In genomic region chr16:22623351-22623781, GRCh38 we compare ENCODE assay signal across 1 cellular context.
TF ChIP-seq lines count a peak whose summit lies in the region.

No MANE protein-coding gene starts in this region.

TF ChIP-seq in GM23338, 12 proteins besides CTCF, POLR2A, EP300 and RAD21:
- TF ChIP-seq, protein P1, sequence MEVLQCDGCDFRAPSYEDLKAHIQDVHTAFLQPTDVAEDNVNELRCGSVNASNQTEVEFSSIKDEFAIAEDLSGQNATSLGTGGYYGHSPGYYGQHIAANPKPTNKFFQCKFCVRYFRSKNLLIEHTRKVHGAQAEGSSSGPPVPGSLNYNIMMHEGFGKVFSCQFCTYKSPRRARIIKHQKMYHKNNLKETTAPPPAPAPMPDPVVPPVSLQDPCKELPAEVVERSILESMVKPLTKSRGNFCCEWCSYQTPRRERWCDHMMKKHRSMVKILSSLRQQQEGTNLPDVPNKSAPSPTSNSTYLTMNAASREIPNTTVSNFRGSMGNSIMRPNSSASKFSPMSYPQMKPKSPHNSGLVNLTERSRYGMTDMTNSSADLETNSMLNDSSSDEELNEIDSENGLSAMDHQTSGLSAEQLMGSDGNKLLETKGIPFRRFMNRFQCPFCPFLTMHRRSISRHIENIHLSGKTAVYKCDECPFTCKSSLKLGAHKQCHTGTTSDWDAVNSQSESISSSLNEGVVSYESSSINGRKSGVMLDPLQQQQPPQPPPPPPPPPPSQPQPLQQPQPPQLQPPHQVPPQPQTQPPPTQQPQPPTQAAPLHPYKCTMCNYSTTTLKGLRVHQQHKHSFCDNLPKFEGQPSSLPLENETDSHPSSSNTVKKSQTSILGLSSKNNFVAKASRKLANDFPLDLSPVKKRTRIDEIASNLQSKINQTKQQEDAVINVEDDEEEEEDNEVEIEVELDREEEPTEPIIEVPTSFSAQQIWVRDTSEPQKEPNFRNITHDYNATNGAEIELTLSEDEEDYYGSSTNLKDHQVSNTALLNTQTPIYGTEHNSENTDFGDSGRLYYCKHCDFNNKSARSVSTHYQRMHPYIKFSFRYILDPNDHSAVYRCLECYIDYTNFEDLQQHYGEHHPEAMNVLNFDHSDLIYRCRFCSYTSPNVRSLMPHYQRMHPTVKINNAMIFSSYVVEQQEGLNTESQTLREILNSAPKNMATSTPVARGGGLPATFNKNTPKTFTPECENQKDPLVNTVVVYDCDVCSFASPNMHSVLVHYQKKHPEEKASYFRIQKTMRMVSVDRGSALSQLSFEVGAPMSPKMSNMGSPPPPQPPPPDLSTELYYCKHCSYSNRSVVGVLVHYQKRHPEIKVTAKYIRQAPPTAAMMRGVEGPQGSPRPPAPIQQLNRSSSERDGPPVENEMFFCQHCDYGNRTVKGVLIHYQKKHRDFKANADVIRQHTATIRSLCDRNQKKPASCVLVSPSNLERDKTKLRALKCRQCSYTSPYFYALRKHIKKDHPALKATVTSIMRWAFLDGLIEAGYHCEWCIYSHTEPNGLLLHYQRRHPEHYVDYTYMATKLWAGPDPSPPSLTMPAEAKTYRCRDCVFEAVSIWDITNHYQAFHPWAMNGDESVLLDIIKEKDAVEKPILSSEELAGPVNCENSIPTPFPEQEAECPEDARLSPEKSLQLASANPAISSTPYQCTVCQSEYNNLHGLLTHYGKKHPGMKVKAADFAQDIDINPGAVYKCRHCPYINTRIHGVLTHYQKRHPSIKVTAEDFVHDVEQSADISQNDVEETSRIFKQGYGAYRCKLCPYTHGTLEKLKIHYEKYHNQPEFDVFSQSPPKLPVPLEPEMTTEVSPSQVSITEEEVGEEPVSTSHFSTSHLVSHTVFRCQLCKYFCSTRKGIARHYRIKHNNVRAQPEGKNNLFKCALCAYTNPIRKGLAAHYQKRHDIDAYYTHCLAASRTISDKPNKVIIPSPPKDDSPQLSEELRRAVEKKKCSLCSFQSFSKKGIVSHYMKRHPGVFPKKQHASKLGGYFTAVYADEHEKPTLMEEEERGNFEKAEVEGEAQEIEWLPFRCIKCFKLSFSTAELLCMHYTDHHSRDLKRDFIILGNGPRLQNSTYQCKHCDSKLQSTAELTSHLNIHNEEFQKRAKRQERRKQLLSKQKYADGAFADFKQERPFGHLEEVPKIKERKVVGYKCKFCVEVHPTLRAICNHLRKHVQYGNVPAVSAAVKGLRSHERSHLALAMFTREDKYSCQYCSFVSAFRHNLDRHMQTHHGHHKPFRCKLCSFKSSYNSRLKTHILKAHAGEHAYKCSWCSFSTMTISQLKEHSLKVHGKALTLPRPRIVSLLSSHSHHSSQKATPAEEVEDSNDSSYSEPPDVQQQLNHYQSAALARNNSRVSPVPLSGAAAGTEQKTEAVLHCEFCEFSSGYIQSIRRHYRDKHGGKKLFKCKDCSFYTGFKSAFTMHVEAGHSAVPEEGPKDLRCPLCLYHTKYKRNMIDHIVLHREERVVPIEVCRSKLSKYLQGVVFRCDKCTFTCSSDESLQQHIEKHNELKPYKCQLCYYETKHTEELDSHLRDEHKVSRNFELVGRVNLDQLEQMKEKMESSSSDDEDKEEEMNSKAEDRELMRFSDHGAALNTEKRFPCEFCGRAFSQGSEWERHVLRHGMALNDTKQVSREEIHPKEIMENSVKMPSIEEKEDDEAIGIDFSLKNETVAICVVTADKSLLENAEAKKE (CRISPR knock-in tag; IDR thresholded peaks at IDR 0.05), result no peak
- no peak for TF ChIP-seq ZNF331 (CRISPR knock-in tag; IDR thresholded peaks at IDR 0.05; ENCODE audit: low read depth)
